In genomic region chr2:188369365-188369764, GRCh38 we compare ENCODE assay signal across 8 cellular contexts.
DNase-seq lines count a peak whose midpoint lies in the region; ATAC-seq and TF ChIP-seq lines count a peak whose summit lies in the region.

No MANE protein-coding gene starts in this region.

- WGBS in mammary epithelial cell (ENCODE audit: low coverage, missing lambda C conversion rate), result 19% methylated on average over 3 of the region's 3 CpGs

- peak; percentile 62 for DNase-seq in COLO829 (ENCODE audit: low spot score)
- peak; percentile 8 to 66 for DNase-seq in NCI-H446 (lab: John Stamatoyannopoulos, UW)
- peak; percentile 56 for DNase-seq in mammary epithelial cell
- peak; percentile 42 for DNase-seq in left kidney (ENCODE audit: low read depth, low spot score)
- no peak for DNase-seq in activated gamma-delta T cell treated with Interleukin-2 at 50 U/mL for 16 hours

- H3K4me2 ChIP-seq in mammary epithelial cell (ENCODE audit: insufficient read depth, low read depth, low read length), result no peak overlapping the region

- no peaks in the 10 kb centered on the region for H3K27me3 ChIP-seq in mammary epithelial cell (ENCODE audit: insufficient read depth, low read length)

- H4K20me1 ChIP-seq in mammary epithelial cell (ENCODE audit: insufficient read depth, low read length), result no peaks in the 10 kb centered on the region

- no peaks in the 10 kb centered on the region for H3K9me3 ChIP-seq in mammary epithelial cell (replicated peaks; ENCODE audit: insufficient read depth, low read length)

- H2AFZ ChIP-seq in mammary epithelial cell (ENCODE audit: low read depth, low read length), result no peak overlapping the region

- no peak overlapping the region for H3K4me3 ChIP-seq in mammary epithelial cell (replicated peaks in 1 of 3; ENCODE audit: insufficient read depth in 1 of 3, low read depth in 2 of 3, low read length in 3 of 3)

- no peaks in the 10 kb centered on the region for H3K4me1 ChIP-seq in mammary epithelial cell (ENCODE audit: insufficient read depth, low read length)

- H3K27ac ChIP-seq in mammary epithelial cell (ENCODE audit: insufficient read depth, low read depth, low read length), result no peak overlapping the region

- peaks cover 4% of the 10 kb centered on the region for H3K79me2 ChIP-seq in mammary epithelial cell (ENCODE audit: insufficient read depth, low read length)

- no TSS peak for BruUV-seq in mammary epithelial cell (replicated peaks; lab: Mats Ljungman, UMichigan)

- TF ChIP-seq CTCF in mammary epithelial cell (conservative IDR thresholded peaks at IDR 0.05 in 1 of 2, IDR thresholded peaks at IDR 0.05 in 1 of 2; ENCODE audit: extremely low read depth in 1 of 2, insufficient read depth in 1 of 2, low read depth in 1 of 2, low read length in 2 of 2), result peak; percentile 64 to 85

- intact Hi-C loops in mammary epithelial cell (cut with micrococcal nuclease), result loop anchor here (1.0 to 5.0 kb wide), 3 partner anchors 77 to 527 kb away; no protein-coding TSS in a partner anchor

- ATAC-seq in GM18520 (IDR thresholded peaks at IDR 0.05; ENCODE audit: unreplicated experiment), result peak; percentile 52
- ATAC-seq in HG02970 (IDR thresholded peaks at IDR 0.05; ENCODE audit: low FRiP score, unreplicated experiment), result peak; percentile 61
- no peak for ATAC-seq in HG02571 (IDR thresholded peaks at IDR 0.05; ENCODE audit: unreplicated experiment)

- no peak overlapping the region for H3K9ac ChIP-seq in mammary epithelial cell (ENCODE audit: insufficient read depth, low read length)

- in situ Hi-C loops in mammary epithelial cell (cut with MboI; ENCODE audit: low sequenced_read_pairs in 2 of 2), result loop anchor here in 1 of 2 donors (5.0 kb wide), 1 partner anchor 77 kb away; the partner anchor contains the start of gene GULP1

- CTCF ChIA-PET in mammary epithelial cell (lab: Charles Lee; ENCODE audit: low non-redundant PET), result no interaction called here

- H3K36me3 ChIP-seq in mammary epithelial cell (ENCODE audit: insufficient read depth, low read length), result no peaks in the 10 kb centered on the region

- dilution Hi-C loops in mammary epithelial cell (cut with HindIII; ENCODE audit: low sequenced_read_pairs), result no loop called here
